ENCODE assay signal across 11 cellular contexts in the genomic region with DNA sequence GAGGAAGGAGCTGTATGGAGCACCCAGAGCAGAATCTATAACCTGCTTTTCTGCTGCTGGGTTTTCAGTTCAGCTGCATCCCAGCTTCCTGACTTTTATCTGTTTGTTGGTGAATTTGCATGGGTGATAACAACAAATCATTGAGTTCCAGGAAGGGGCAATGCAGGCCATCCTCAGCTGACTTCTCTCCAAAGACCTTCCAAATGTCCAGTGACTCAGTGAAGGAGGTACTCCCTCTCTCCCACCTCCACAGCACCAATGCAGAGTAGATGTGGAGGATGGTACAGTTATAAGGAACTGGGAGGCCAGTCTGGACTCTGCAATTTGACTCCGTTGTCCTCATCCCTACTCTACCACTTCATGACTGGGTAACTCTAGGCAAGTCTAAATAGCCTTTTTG. TPM values are rescaled to one million over a fixed set of nuclear protein-coding genes. Genes with fewer than 3 reads are reported as not detected.
A peak's percentile ranks its signal among the peaks of the same experiment; 100 is the strongest.
DNase-seq lines count a peak whose midpoint lies in the region; ATAC-seq, FAIRE-seq and TF ChIP-seq lines count a peak whose summit lies in the region.
"Had no signal": no experiment of that assay in that cellular context is flagged by ENCODE, and none has a peak within 500 bp of the region (broad histone marks: within the 10 kb centered on the region; RNA-seq: fewer than 3 reads in every experiment).

No MANE protein-coding gene starts in this region.

- SMC1A ChIA-PET in GM12878 (lab: Charles Lee; ENCODE audit: uncharacterized antibody, unreplicated experiment): interaction anchor here (0.6 to 3.0 kb wide), 17 partner anchors 7 to 1128 kb away, joined by 3 to 13 read pairs (median 4); no protein-coding TSS in a partner anchor

- H3K36me3 ChIP-seq in right atrium auricular region (no peaks in the 10 kb centered on the region), GM12878 (ENCODE audit: control insufficient read depth in 2 of 2, insufficient read depth in 2 of 2, low read length in 1 of 2) (no peaks in the 10 kb centered on the region)

- in situ Hi-C loops in GM12878 (cut with MboI): no loop called here

- CTCF ChIA-PET in GM12878 (lab: Yijun Ruan, JAX): interaction anchor here (0.7 to 2.3 kb wide), 11 partner anchors 10 to 877 kb away, joined by 3 to 8 read pairs (median 3); no protein-coding TSS in a partner anchor
- CTCF ChIA-PET in activated CD8-positive, alpha-beta T cell treated with anti-CD3 and anti-CD28 coated beads for 36 hours (lab: Charles Lee): interaction anchor here (1.6 to 1.7 kb wide), 2 partner anchors 24 to 365 kb away, joined by 3 to 8 read pairs; no protein-coding TSS in a partner anchor

- no peaks in the 10 kb centered on the region for H3K9me3 Mint-ChIP-seq in memory B cell
- H3K9me3 Mint-ChIP-seq in activated CD8-positive, alpha-beta T cell treated with anti-CD3 and anti-CD28 coated beads for 36 hours: no peaks in the 10 kb centered on the region

- TF ChIP-seq RAD21 in GM12878 (IDR thresholded peaks at IDR 0.05; ENCODE audit: insufficient read depth, low read depth, low read length): no peak

- no peak for FAIRE-seq in GM12878 (lab: Jason Lieb, UNC)

- 96% methylated on average over 1 of the region's 1 CpG for WGBS in GM12878 (ENCODE audit: insufficient coverage, insufficient replicate concordance, low lambda C conversion rate, missing lambda C conversion rate)

- DNase-seq in right atrium auricular region (ENCODE audit: low spot score): no peak
- no peak for DNase-seq in left ventricle myocardium superior
- DNase-seq in GM12878 (ENCODE audit: low read depth, low spot score): no peak
- no peak for DNase-seq in memory B cell (ENCODE audit: low spot score in 2 of 2)
- no peak for DNase-seq in NCI-H446 treated with DMSO at 0.1 percent for 48 hours (lab: John Stamatoyannopoulos, UW)
- no peak for DNase-seq in head of caudate nucleus
- no peak for DNase-seq in stimulated activated naive CD4-positive, alpha-beta T cell (lab: John Stamatoyannopoulos, UW)
- no peak for DNase-seq in activated CD8-positive, alpha-beta T cell treated with anti-CD3 and anti-CD28 coated beads for 36 hours
- DNase-seq: midbrain, NCI-H1930 had no signal

- no peaks in the 10 kb centered on the region for H3K36me3 Mint-ChIP-seq in memory B cell
- peaks cover 24% of the 10 kb centered on the region for H3K36me3 Mint-ChIP-seq in activated CD8-positive, alpha-beta T cell treated with anti-CD3 and anti-CD28 coated beads for 36 hours (ENCODE audit: low read depth)

- no peaks in the 10 kb centered on the region for H3K27me3 ChIP-seq in right atrium auricular region
- no peaks in the 10 kb centered on the region for H3K27me3 ChIP-seq in GM12878 (replicated peaks in 1 of 2; ENCODE audit: control insufficient read depth in 2 of 2, insufficient read depth in 2 of 2, low read length in 1 of 2)

- H3K27ac ChIP-seq in right atrium auricular region (peak overlapping the region; percentile 91 to 95), GM12878 (ENCODE audit: control insufficient read depth, insufficient read depth) (peak overlapping the region; percentile 91)

- H3K4me3 ChIP-seq in right atrium auricular region: no peak overlapping the region
- H3K4me3 ChIP-seq in GM12878: peak overlapping the region; percentile 74

- peaks cover 22% of the 10 kb centered on the region for H3K4me1 Mint-ChIP-seq in memory B cell
- H3K4me1 Mint-ChIP-seq in activated CD8-positive, alpha-beta T cell treated with anti-CD3 and anti-CD28 coated beads for 36 hours (ENCODE audit: low read depth): peaks cover 34% of the 10 kb centered on the region

- peak overlapping the region; percentile 25 for H3K4me3 Mint-ChIP-seq in memory B cell
- no peak overlapping the region for H3K4me3 Mint-ChIP-seq in activated CD8-positive, alpha-beta T cell treated with anti-CD3 and anti-CD28 coated beads for 36 hours

- no peaks in the 10 kb centered on the region for H3K27me3 Mint-ChIP-seq in memory B cell
- H3K27me3 Mint-ChIP-seq in activated CD8-positive, alpha-beta T cell treated with anti-CD3 and anti-CD28 coated beads for 36 hours: no peaks in the 10 kb centered on the region

- intact Hi-C loops in left ventricle myocardium superior (cut with micrococcal nuclease): no loop called here
- intact Hi-C loops in GM12878 (cut with micrococcal nuclease; ENCODE audit: unreplicated experiment): loop anchor here (5.0 to 10.0 kb wide), 4 partner anchors 203 to 1377 kb away; a partner anchor contains a TSS
- intact Hi-C loops in head of caudate nucleus (cut with DNase I): no loop called here
- intact Hi-C loops in activated CD8-positive, alpha-beta T cell treated with anti-CD3 and anti-CD28 coated beads for 36 hours (cut with micrococcal nuclease): no loop called here

- H3K4me2 ChIP-seq in GM12878 (ENCODE audit: control insufficient read depth, insufficient read depth): peak overlapping the region; percentile 100

- ATAC-seq in left ventricle myocardium superior (no peak), GM12878 (no peak), memory B cell (ENCODE audit: low read depth) (no peak)
- ATAC-seq in activated CD8-positive, alpha-beta T cell treated with anti-CD3 and anti-CD28 coated beads for 36 hours: no peak

- TF ChIP-seq EP300 in GM12878 (IDR thresholded peaks at IDR 0.05; ENCODE audit: borderline replicate concordance in 1 of 2, control insufficient read depth in 1 of 2, low read depth in 2 of 2, low read length in 2 of 2): no peak

- TF ChIP-seq CTCF in right atrium auricular region (IDR thresholded peaks at IDR 0.05): no peak
- TF ChIP-seq CTCF in GM12878 (IDR thresholded peaks at IDR 0.05 in 2 of 3, conservative IDR thresholded peaks at IDR 0.05 in 1 of 3; ENCODE audit: control insufficient read depth in 2 of 3, extremely low read depth in 1 of 3, insufficient read depth in 1 of 3, low read depth in 3 of 3, low read length in 3 of 3): no peak
- no peak for TF ChIP-seq CTCF in activated CD8-positive, alpha-beta T cell treated with anti-CD3 and anti-CD28 coated beads for 36 hours (IDR thresholded peaks at IDR 0.05)

- POLR2A ChIA-PET in GM12878 (lab: Charles Lee): interaction anchor here (0.5 to 1.6 kb wide), 7 partner anchors 24 to 870 kb away, joined by 3 to 4 read pairs (median 4); no protein-coding TSS in a partner anchor
- POLR2A ChIA-PET in activated CD8-positive, alpha-beta T cell treated with anti-CD3 and anti-CD28 coated beads for 36 hours (lab: Charles Lee): interaction anchor here (0.6 to 2.4 kb wide), 3 partner anchors 11 to 21 kb away, joined by 3 to 9 read pairs (median 3); no protein-coding TSS in a partner anchor

- TF ChIP-seq POLR2A in GM12878 (IDR thresholded peaks at IDR 0.05; ENCODE audit: low read depth, low read length): no peak

- BruUV-seq in GM12878 (replicated peaks; lab: Mats Ljungman, UMichigan): no TSS peak

- H3K27ac Mint-ChIP-seq in memory B cell: no peak overlapping the region
- no peak overlapping the region for H3K27ac Mint-ChIP-seq in activated CD8-positive, alpha-beta T cell treated with anti-CD3 and anti-CD28 coated beads for 36 hours

- peaks cover 0 to 23% of the 10 kb centered on the region in 2 donors for H3K4me1 ChIP-seq in right atrium auricular region
- H3K4me1 ChIP-seq in GM12878 (ENCODE audit: control insufficient read depth, insufficient read depth, low read length): peaks cover 24% of the 10 kb centered on the region

- H4K20me1 ChIP-seq in GM12878 (ENCODE audit: control insufficient read depth, insufficient read depth): no peaks in the 10 kb centered on the region

- RAD21 ChIA-PET in GM12878 (lab: Charles Lee; ENCODE audit: unreplicated experiment): interaction anchor here (0.7 to 3.1 kb wide), 14 partner anchors 10 to 365 kb away, joined by 3 to 16 read pairs (median 5); no protein-coding TSS in a partner anchor

- H3K9ac ChIP-seq in GM12878 (ENCODE audit: control insufficient read depth, insufficient read depth, low read length): peak overlapping the region; percentile 92

- H3K79me2 ChIP-seq in GM12878 (ENCODE audit: control insufficient read depth, insufficient read depth, low read length): peaks cover 45% of the 10 kb centered on the region

- H3K9me3 ChIP-seq in right atrium auricular region (no peaks in the 10 kb centered on the region), GM12878 (replicated peaks; ENCODE audit: control insufficient read depth, insufficient read depth, low read length) (no peaks in the 10 kb centered on the region)

- peak overlapping the region; percentile 86 for H2AFZ ChIP-seq in GM12878 (ENCODE audit: control insufficient read depth, low read depth, low read length)

RNA-seq across cellular contexts. Expression of a gene that starts 1.7 kb away (rescaled TPM):
- total RNA-seq in right atrium auricular region (10 to 100 TPM; 90.5 to 92.5 TPM), left ventricle myocardium superior (66.0 TPM), GM12878 (2014; rRNA removed) (309 and 324 TPM in 2 replicates), GM12878 (2014; rRNA removed; fragmentation: Illumina TruSeq; extraction: Trizol) (434 and 441 TPM in 2 replicates), GM12878 (2021) (359 and 374 TPM in 2 replicates)
- 33.5 and 41.0 TPM in 2 replicates for total RNA-seq in GM12878 (2013; cell fraction: nucleolus; rRNA removed)
- 583 TPM for polyA plus RNA-seq in GM12878 (2011; ENCODE audit: low read depth)
- polyA plus RNA-seq in GM12878 (2011; rRNA removed) (704 and 840 TPM in 2 replicates), GM12878 (2014; fragmentation: Illumina TruSeq; extraction: Trizol) (596 and 678 TPM in 2 replicates), GM12878 (2014; fragmentation: Nextera tagmentation; extraction: Ambion mirVana) (1,000 to 10,000 TPM; 2,263 to 2,304 TPM), GM12878 (2014; rRNA removed) (345 and 460 TPM in 2 replicates), GM12878 (2016; fragmentation: Nextera tagmentation; extraction: Ambion mirVana) (1,000 to 10,000 TPM; 1,248 to 1,349 TPM)
- polyA plus RNA-seq in GM12878 (2011; cell fraction: cytosol; rRNA removed): 373 and 435 TPM in 2 replicates
- 189 and 231 TPM in 2 replicates for polyA plus RNA-seq in GM12878 (2011; cell fraction: nucleus; rRNA removed)
- 330 and 336 TPM in 2 replicates for polyA plus RNA-seq in GM12878 (2012)
- 124 and 150 TPM in 2 replicates for polyA minus RNA-seq in GM12878 (2011; rRNA and poly(A)+ RNA removed)
- 43.7 and 51.6 TPM in 2 replicates for polyA minus RNA-seq in GM12878 (2011; cell fraction: cytosol; rRNA and poly(A)+ RNA removed)
- 26.1 and 30.3 TPM in 2 replicates for polyA minus RNA-seq in GM12878 (2011; cell fraction: nucleus; rRNA and poly(A)+ RNA removed)
- 100 to 1,000 TPM; 398 to 407 TPM for total RNA-seq in activated CD8-positive, alpha-beta T cell treated with anti-CD3 and anti-CD28 coated beads for 36 hours

RNA-seq across cellular contexts. Expression of a gene that starts 50.0 kb away (rescaled TPM):
- total RNA-seq in right atrium auricular region: not detected
- not detected for total RNA-seq in left ventricle myocardium superior
- not detected in 2 replicates for total RNA-seq in GM12878 (2013; cell fraction: nucleolus; rRNA removed)
- not detected in 2 replicates for total RNA-seq in GM12878 (2014; rRNA removed)
- total RNA-seq in GM12878 (2014; rRNA removed; fragmentation: Illumina TruSeq; extraction: Trizol): not detected in 2 replicates
- total RNA-seq in GM12878 (2021): not detected in 2 replicates
- not detected for polyA plus RNA-seq in GM12878 (2011; ENCODE audit: low read depth)
- polyA plus RNA-seq in GM12878 (2011; rRNA removed): 0.04 TPM in 1 of 2 replicates, not detected in the other
- polyA plus RNA-seq in GM12878 (2011; cell fraction: cytosol; rRNA removed): not detected in 2 replicates
- polyA plus RNA-seq in GM12878 (2011; cell fraction: nucleus; rRNA removed): not detected in 2 replicates
- 0.04 and 0.16 TPM in 2 replicates for polyA plus RNA-seq in GM12878 (2012)
- not detected in 2 replicates for polyA plus RNA-seq in GM12878 (2014; fragmentation: Illumina TruSeq; extraction: Trizol)
- not detected for polyA plus RNA-seq in GM12878 (2014; fragmentation: Nextera tagmentation; extraction: Ambion mirVana)
- polyA plus RNA-seq in GM12878 (2014; rRNA removed): not detected in 2 replicates
- not detected for polyA plus RNA-seq in GM12878 (2016; fragmentation: Nextera tagmentation; extraction: Ambion mirVana)
- not detected in 2 replicates for polyA minus RNA-seq in GM12878 (2011; rRNA and poly(A)+ RNA removed)
- polyA minus RNA-seq in GM12878 (2011; cell fraction: cytosol; rRNA and poly(A)+ RNA removed): not detected in 2 replicates
- polyA minus RNA-seq in GM12878 (2011; cell fraction: nucleus; rRNA and poly(A)+ RNA removed): 0.12 TPM in 1 of 2 replicates, not detected in the other
- not detected for total RNA-seq in activated CD8-positive, alpha-beta T cell treated with anti-CD3 and anti-CD28 coated beads for 36 hours
- total RNA-seq: T-helper 1 cell treated with Interleukin-12 subunit alpha and Interleukin-12 subunit beta and Interleukin-4 antibody, amounts not matched to agents 30 ng/mL and 1 ng/mL, for 36 hours had no signal
